29 cellular contexts compared by ENCODE assay signal in the genomic region with DNA sequence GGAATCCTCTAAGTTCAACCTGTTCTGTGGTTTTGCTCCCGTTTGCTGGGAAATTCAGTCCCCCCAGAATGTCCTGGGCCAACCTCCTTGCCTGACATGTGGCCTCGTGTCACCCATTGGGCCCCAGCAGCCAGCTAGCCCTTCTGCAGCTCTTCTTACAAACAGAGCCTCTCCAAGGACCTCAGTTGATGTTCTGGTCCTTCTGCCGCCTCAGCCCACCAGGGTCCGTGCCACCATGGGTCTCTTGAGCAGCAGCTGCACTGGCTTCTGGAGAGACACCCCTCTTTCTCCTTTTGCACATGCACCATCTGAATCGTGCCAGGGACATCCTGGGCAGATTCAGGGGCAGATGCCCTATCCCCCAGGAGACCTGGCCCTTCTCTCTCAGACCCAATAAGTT.
"Had no signal": no experiment of that assay in that cellular context is flagged by ENCODE, and none has a peak within 500 bp of the region (broad histone marks: within the 10 kb centered on the region; RNA-seq: fewer than 3 reads in every experiment).

No MANE protein-coding gene starts in this region.

- DNase-seq: activated CD4-positive, alpha-beta memory T cell treated with anti-CD3 and anti-CD28 coated beads for 36 hours; activated CD4-positive, alpha-beta T cell treated with anti-CD3 and anti-CD28 coated beads, Interleukin-2, amount 10 ng/mL, durations not matched to agents 7 days and 5 days; activated CD8-positive, alpha-beta memory T cell treated with anti-CD3 and anti-CD28 coated beads for 24 hours; activated gamma-delta T cell; activated naive CD4-positive, alpha-beta T cell treated with anti-CD3 and anti-CD28 coated beads for 36 hours; activated T-cell treated with anti-CD3 and anti-CD28 coated beads for 4 hours; activated T-cell treated with anti-CD3 and anti-CD28 coated beads, Interleukin-2, amount 50 U/mL, for 48 hours; MG63; MV-4-11; NCI-H1092 treated with DMSO at 0.1 percent for 48 hours; NCI-H1417 treated with DMSO at 0.1 percent for 48 hours; NCI-H1694; NCI-H2029; NCI-H2107; NCI-H2171 treated with DMSO at 0.1 percent for 48 hours; NCI-H226; NCI-H526; NCI-H82; OCI-M1; RPMI8226; SW 1271 had no signal

- H3K27me3 ChIP-seq: MG63 had no signal

- H3K9me3 ChIP-seq: MG63 had no signal

- H3K36me3 Mint-ChIP-seq: activated CD4-positive, alpha-beta memory T cell treated with anti-CD3 and anti-CD28 coated beads for 36 hours; activated naive CD8-positive, alpha-beta T cell; WTC11 had no signal

- ATAC-seq: activated T-helper 17 cell treated with anti-CD3 and anti-CD28 coated beads, Interleukin-2, amount 50 U/mL, for 72 hours; Panc1; Right ventricle myocardium inferior; WTC11 had no signal

- H3K4me2 ChIP-seq: KMS-11 had no signal

- H3K4me3 Mint-ChIP-seq: activated CD4-positive, alpha-beta memory T cell treated with anti-CD3 and anti-CD28 coated beads for 36 hours; activated CD4-positive, alpha-beta T cell treated with anti-CD3 and anti-CD28 coated beads, Interleukin-2, amount 10 ng/mL, durations not matched to agents 7 days and 5 days; activated naive CD4-positive, alpha-beta T cell treated with anti-CD3 and anti-CD28 coated beads for 36 hours; activated naive CD8-positive, alpha-beta T cell; activated T-helper 17 cell treated with anti-CD3 and anti-CD28 coated beads, Interleukin-2, amount 50 U/mL, for 72 hours; T-helper 1 cell treated with Interleukin-12 subunit alpha and Interleukin-12 subunit beta and Interleukin-4 antibody, amounts not matched to agents 30 μg/mL and 1 μg/mL, for 36 hours; WTC11 had no signal

- H3K27ac Mint-ChIP-seq: activated CD4-positive, alpha-beta memory T cell treated with anti-CD3 and anti-CD28 coated beads for 36 hours; activated CD4-positive, alpha-beta T cell treated with anti-CD3 and anti-CD28 coated beads, Interleukin-2, amount 10 ng/mL, durations not matched to agents 7 days and 5 days; activated naive CD4-positive, alpha-beta T cell treated with anti-CD3 and anti-CD28 coated beads for 36 hours; activated naive CD8-positive, alpha-beta T cell; activated T-helper 17 cell treated with anti-CD3 and anti-CD28 coated beads, Interleukin-2, amount 50 U/mL, for 72 hours; T-helper 1 cell treated with Interleukin-12 subunit alpha and Interleukin-12 subunit beta and Interleukin-4 antibody, amounts not matched to agents 30 μg/mL and 1 μg/mL, for 36 hours; WTC11 had no signal

- H3K36me3 ChIP-seq: MG63 had no signal

- H3K9me3 Mint-ChIP-seq: activated CD4-positive, alpha-beta memory T cell treated with anti-CD3 and anti-CD28 coated beads for 36 hours; activated CD4-positive, alpha-beta T cell treated with anti-CD3 and anti-CD28 coated beads, Interleukin-2, amount 10 ng/mL, durations not matched to agents 7 days and 5 days; activated naive CD4-positive, alpha-beta T cell treated with anti-CD3 and anti-CD28 coated beads for 36 hours; activated T-helper 17 cell treated with anti-CD3 and anti-CD28 coated beads, Interleukin-2, amount 50 U/mL, for 72 hours; T-helper 1 cell treated with Interleukin-12 subunit alpha and Interleukin-12 subunit beta and Interleukin-4 antibody, amounts not matched to agents 30 μg/mL and 1 μg/mL, for 36 hours; WTC11 had no signal

- H3K9ac ChIP-seq: KMS-11 had no signal

- H3K27ac ChIP-seq: KMS-11, SK-N-MC had no signal

- H3K4me3 ChIP-seq: MG63, SK-N-MC had no signal

- H3K4me1 Mint-ChIP-seq: activated CD4-positive, alpha-beta T cell treated with anti-CD3 and anti-CD28 coated beads, Interleukin-2, amount 10 ng/mL, durations not matched to agents 7 days and 5 days; WTC11 had no signal
